35 cellular contexts compared by ENCODE assay signal in genomic region chr7:143394777-143395176, GRCh38. TPM values are rescaled to one million over a fixed set of nuclear protein-coding genes. Genes with fewer than 3 reads are reported as not detected.
DNase-seq lines count a peak whose midpoint lies in the region; ATAC-seq, FAIRE-seq and TF ChIP-seq lines count a peak whose summit lies in the region.
"Had no signal": no experiment of that assay in that cellular context is flagged by ENCODE, and none has a peak within 500 bp of the region (broad histone marks: within the 10 kb centered on the region; RNA-seq: fewer than 3 reads in every experiment).

No MANE protein-coding gene starts in this region.

- DNase-seq in SK-N-SH (no peak), HepG2 (ENCODE audit: low spot score) (no peak), right lobe of liver (no peak), islet precursor cell (peak; percentile 54), upper lobe of right lung (no peak), GM03348 (ENCODE audit: low spot score) (no peak), NCI-H1105 treated with DMSO at 0.1 percent for 48 hours (lab: John Stamatoyannopoulos, UW) (no peak)
- DNase-seq: activated CD4-positive, alpha-beta T cell treated with anti-CD3 and anti-CD28 coated beads for 4 hours; activated CD8-positive, alpha-beta memory T cell treated with anti-CD3 and anti-CD28 coated beads for 24 hours; activated gamma-delta T cell; activated T-cell treated with anti-CD3 and anti-CD28 coated beads for 4 hours; aorta; CD4-positive, CD25-positive, alpha-beta regulatory T cell; effector CD8-positive, alpha-beta T cell; NCI-H1048; NCI-H1694 treated with DMSO at 0.1 percent for 48 hours; NCI-H446 treated with DMSO at 0.1 percent for 48 hours; NCI-H774; SHP77 treated with DMSO at 0.1 percent for 48 hours; stimulated activated naive B cell treated with anti-CD40 and anti-IgM and Interleukin-4, amounts not matched to agents 10 μg/mL and 1 μg/mL and 100 μg/mL, for 72 hours; T-helper 9 cell had no signal

- TF ChIP-seq POLR2A in HepG2 (IDR thresholded peaks at IDR 0.05; ENCODE audit: insufficient read depth in 1 of 2, low read depth in 2 of 2, low read length in 2 of 2) = no peak
- TF ChIP-seq POLR2A in right lobe of liver (IDR thresholded peaks at IDR 0.05) = no peak

- H3K9ac ChIP-seq in SK-N-SH (no peak overlapping the region), HepG2 (ENCODE audit: insufficient read depth, low read depth, low read length) (no peak overlapping the region)

- H3K79me2 ChIP-seq in SK-N-SH (ENCODE audit: insufficient read depth) = no peaks in the 10 kb centered on the region; the same call in 1 of the 2 replicates
- H3K79me2 ChIP-seq in HepG2 (ENCODE audit: insufficient read depth, low read length) = no peaks in the 10 kb centered on the region

- POLR2A ChIA-PET in SK-N-SH (lab: Yijun Ruan, JAX) (interaction anchor here (1.2 kb wide), 1 partner anchor 11 kb away, joined by 3 read pairs; no protein-coding TSS in a partner anchor), HepG2 (lab: Yijun Ruan, JAX) (interaction anchor here (2.5 to 3.3 kb wide), 2 partner anchors 13 to 14 kb away, joined by 15 to 24 read pairs; partner anchors contain the start of gene EPHA1)

- no peaks in the 10 kb centered on the region for H3K9me3 ChIP-seq in SK-N-SH
- H3K9me3 ChIP-seq in HepG2 (ENCODE audit: low read length) = no peaks in the 10 kb centered on the region
- H3K9me3 ChIP-seq in right lobe of liver = no peaks in the 10 kb centered on the region
- no peaks in the 10 kb centered on the region for H3K9me3 ChIP-seq in upper lobe of right lung
- H3K9me3 ChIP-seq: Peyer's patch, suprapubic skin had no signal

- H3K4me2 ChIP-seq in SK-N-SH = no peak overlapping the region
- H3K4me2 ChIP-seq in HepG2 (ENCODE audit: low read depth, low read length) = peak overlapping the region; percentile 78; the same call in 1 of the 2 replicates

- TF ChIP-seq CTCF in SK-N-SH (IDR thresholded peaks at IDR 0.05) (no peak), HepG2 (CRISPR knock-in tag; IDR thresholded peaks at IDR 0.05) (no peak), right lobe of liver (IDR thresholded peaks at IDR 0.05) (no peak), upper lobe of right lung (IDR thresholded peaks at IDR 0.05) (no peak)

- H3K4me1 ChIP-seq in SK-N-SH (ENCODE audit: control insufficient read depth in 1 of 2, insufficient read depth in 2 of 2, low read depth in 1 of 2, low read length in 1 of 2) = peaks cover 10 to 21% of the 10 kb centered on the region in 2 experiments; a peak in 3 of 4 replicates
- peaks cover 61% of the 10 kb centered on the region for H3K4me1 ChIP-seq in HepG2 (ENCODE audit: insufficient read depth, low read length)
- H3K4me1 ChIP-seq in right lobe of liver = peaks cover 0 to 66% (median 36%) of the 10 kb centered on the region in 4 donors
- H3K4me1 ChIP-seq in upper lobe of right lung = peaks cover 49% of the 10 kb centered on the region

- TSS peak; percentile 36 for BruUV-seq in HepG2 (replicated peaks; lab: Mats Ljungman, UMichigan)

- H3K9me2 ChIP-seq in SK-N-SH = no peaks in the 10 kb centered on the region

- intact Hi-C loops in HepG2 (cut with micrococcal nuclease; ENCODE audit: unreplicated experiment) (loop anchor here (1.0 kb wide), 1 partner anchor 13 kb away; the partner anchor contains the start of gene ZYX), right lobe of liver (cut with DNase I) (no loop called here), upper lobe of right lung (cut with DNase I) (no loop called here)

- CTCF ChIA-PET in SK-N-SH (lab: Yijun Ruan, JAX) = interaction anchor here (0.8 to 8.3 kb wide), 5 partner anchors 8 to 154 kb away, joined by 3 to 43 read pairs (median 10); partner anchors contain the start of gene ZYX
- CTCF ChIA-PET in HepG2 (lab: Yijun Ruan, JAX; ENCODE audit: low intra/inter-chr PET ratio, low total read pairs) = no interaction called here

- 78% methylated on average over 6 of the region's 6 CpGs for WGBS in SK-N-SH (ENCODE audit: low lambda C conversion rate)
- 86% methylated on average over 4 of the region's 6 CpGs for WGBS in HepG2 (ENCODE audit: low lambda C conversion rate)
- WGBS in right lobe of liver (ENCODE audit: insufficient coverage, low coverage, low lambda C conversion rate, missing lambda C conversion rate) = 27% methylated on average over 1 of the region's 6 CpGs

- no peak for FAIRE-seq in HepG2 (lab: Jason Lieb, UNC)
- FAIRE-seq: colon, GM19239, H1, keratinocyte had no signal

- H4K20me1 ChIP-seq in SK-N-SH (ENCODE audit: insufficient read depth) (peaks cover 33% of the 10 kb centered on the region), HepG2 (ENCODE audit: insufficient read depth, low read length) (no peaks in the 10 kb centered on the region)

- in situ Hi-C loops in HepG2 (cut with HindIII; ENCODE audit: extremely low pct_ligation_motif_present, low pct_unique_long_range_greater_than_20kb) = loop anchor here (25.0 kb wide), 1 partner anchor 518 kb away; the partner anchor contains the start of gene TCAF1

- no peak overlapping the region for H2AFZ ChIP-seq in SK-N-SH (ENCODE audit: low read depth)
- H2AFZ ChIP-seq in HepG2 (ENCODE audit: low read length) = no peak overlapping the region

- H3K27me3 ChIP-seq in SK-N-SH (ENCODE audit: insufficient read depth) (no peaks in the 10 kb centered on the region), HepG2 (ENCODE audit: control insufficient read depth in 1 of 2, insufficient read depth in 2 of 2, low read length in 2 of 2) (no peaks in the 10 kb centered on the region), right lobe of liver (no peaks in the 10 kb centered on the region), upper lobe of right lung (no peaks in the 10 kb centered on the region)
- H3K27me3 ChIP-seq: Peyer's patch, suprapubic skin had no signal

- no peak overlapping the region for H3K4me3 ChIP-seq in SK-N-SH (ENCODE audit: low read depth in 2 of 2, low read length in 1 of 2)
- H3K4me3 ChIP-seq in HepG2 (replicated peaks in 1 of 3; ENCODE audit: insufficient read depth in 1 of 3, low read depth in 2 of 3, low read length in 3 of 3) = 0 out of 6 replicates have a peak overlapping the region, but pooled peaks of 1 of the 3 experiments have one; percentile 47
- H3K4me3 ChIP-seq in right lobe of liver = no peak overlapping the region
- H3K4me3 ChIP-seq in upper lobe of right lung = peak overlapping the region; percentile 3
- H3K4me3 ChIP-seq: K562, Peyer's patch, suprapubic skin had no signal

- TF ChIP-seq EP300 in SK-N-SH (IDR thresholded peaks at IDR 0.05; ENCODE audit: borderline replicate concordance in 1 of 2, low read depth in 1 of 2, low read length in 1 of 2) = no peak
- no peak for TF ChIP-seq EP300 in HepG2 (IDR thresholded peaks at IDR 0.05; ENCODE audit: low read depth in 2 of 2, low read length in 2 of 2)
- TF ChIP-seq EP300 in HepG2 (CRISPR knock-in tag; IDR thresholded peaks at IDR 0.05; ENCODE audit: borderline replicate concordance) = no peak

- TF ChIP-seq RAD21 in SK-N-SH (IDR thresholded peaks at IDR 0.05; ENCODE audit: low read length) (no peak), HepG2 (CRISPR knock-in tag; IDR thresholded peaks at IDR 0.05) (no peak)

- ATAC-seq in SK-N-SH treated with all-trans-retinoic acid at 6 μM for 48 hours = peak; percentile 3
- ATAC-seq in HepG2 = no peak
- ATAC-seq in right lobe of liver = no peak
- no peak for ATAC-seq in upper lobe of right lung

- peaks cover 49% of the 10 kb centered on the region for H3F3A ChIP-seq in SK-N-SH (replicated peaks; ENCODE audit: insufficient read depth)

- peaks cover 23 to 24% of the 10 kb centered on the region in 2 experiments for H3K36me3 ChIP-seq in SK-N-SH (replicated peaks in 1 of 2; ENCODE audit: control insufficient read depth in 1 of 2, insufficient read depth in 2 of 2, low read length in 1 of 2)
- H3K36me3 ChIP-seq in HepG2 (replicated peaks in 1 of 2; ENCODE audit: control insufficient read depth in 1 of 2, insufficient read depth in 2 of 2, low read length in 2 of 2) = peaks cover 3 to 6% of the 10 kb centered on the region in 2 experiments; a peak in 4 of 5 replicates
- peaks cover 0 to 17% (median 5%) of the 10 kb centered on the region in 4 donors for H3K36me3 ChIP-seq in right lobe of liver
- peaks cover 23% of the 10 kb centered on the region for H3K36me3 ChIP-seq in upper lobe of right lung

- no peak overlapping the region for H3K27ac ChIP-seq in SK-N-SH (ENCODE audit: low read depth in 2 of 2, low read length in 1 of 2)
- peak overlapping the region; percentile 66 for H3K27ac ChIP-seq in HepG2 (ENCODE audit: extremely low read length, insufficient read depth, low read length)
- H3K27ac ChIP-seq in right lobe of liver = no peak overlapping the region
- H3K27ac ChIP-seq in upper lobe of right lung = peak overlapping the region; percentile 65
- H3K27ac ChIP-seq: 22Rv1, epithelial cell of prostate, suprapubic skin, VCaP had no signal

RNA-seq across cellular contexts. Expression of gene ZYX, which starts 13.6 kb away (rescaled TPM):
- polyA plus RNA-seq in SK-N-SH (2012; rRNA removed) (124 and 271 TPM in 2 replicates), HepG2 (2011; rRNA removed) (9.9 and 10.5 TPM in 2 replicates)
- 159 and 266 TPM in 2 replicates for polyA plus RNA-seq in SK-N-SH (2012; cell fraction: cytosol; rRNA removed)
- 593 and 733 TPM in 2 replicates for polyA plus RNA-seq in SK-N-SH (2012; cell fraction: nucleus; rRNA removed)
- total RNA-seq in HepG2 (2016; rRNA removed; fragmentation: Illumina TruSeq; extraction: Trizol) (13.1 and 13.7 TPM in 2 replicates), right lobe of liver (100 to 1,000 TPM in 1 of 6 experiments, 10 to 100 TPM in 5; 29.7 to 129 (median 43.6) TPM), upper lobe of right lung (263 TPM)
- total RNA-seq in HepG2 (2016; cell fraction: cytosol; rRNA removed; fragmentation: Illumina TruSeq; extraction: Trizol; ENCODE audit: low read depth) = 4.5 and 5.0 TPM in 2 replicates
- 13.1 and 14.8 TPM in 2 replicates for total RNA-seq in HepG2 (2016; cell fraction: insoluble cytoplasmic fraction; rRNA removed; fragmentation: Illumina TruSeq; extraction: Trizol)
- 14.4 and 16.8 TPM in 2 replicates for total RNA-seq in HepG2 (2016; cell fraction: membrane; rRNA removed; fragmentation: Illumina TruSeq; extraction: Trizol)
- 17.7 and 17.8 TPM in 2 replicates for total RNA-seq in HepG2 (2016; cell fraction: nucleus; rRNA removed; fragmentation: Illumina TruSeq; extraction: Trizol)
- polyA plus RNA-seq in HepG2 (2011; cell fraction: cytosol; rRNA removed) = 5.3 and 6.8 TPM in 2 replicates
- polyA plus RNA-seq in HepG2 (2011; cell fraction: nucleus; rRNA removed) = 39.4 and 48.1 TPM in 2 replicates
- polyA plus RNA-seq in HepG2 (2012) = 28.9 and 45.1 TPM in 2 replicates
- 21.1 and 21.6 TPM in 2 replicates for polyA plus RNA-seq in HepG2 (2016; cell fraction: cytosol; fragmentation: Illumina TruSeq; extraction: Trizol; ENCODE audit: low read depth)
- polyA plus RNA-seq in HepG2 (2016; cell fraction: insoluble cytoplasmic fraction; fragmentation: Illumina TruSeq; extraction: Trizol; ENCODE audit: low read depth) = 42.5 and 68.7 TPM in 2 replicates
- 38.4 and 41.1 TPM in 2 replicates for polyA plus RNA-seq in HepG2 (2016; cell fraction: membrane; fragmentation: Illumina TruSeq; extraction: Trizol; ENCODE audit: low read depth)
- polyA plus RNA-seq in HepG2 (2016; cell fraction: nucleus; fragmentation: Illumina TruSeq; extraction: Trizol; ENCODE audit: insufficient read depth, low read depth) = 65.4 and 70.0 TPM in 2 replicates
- 21.6 and 35.6 TPM in 2 replicates for polyA minus RNA-seq in HepG2 (2011; rRNA and poly(A)+ RNA removed; ENCODE audit: low replicate concordance)
- 17.9 and 21.7 TPM in 2 replicates for polyA minus RNA-seq in HepG2 (2011; cell fraction: cytosol; rRNA and poly(A)+ RNA removed)
- 22.5 and 32.2 TPM in 2 replicates for polyA minus RNA-seq in HepG2 (2011; cell fraction: nucleus; rRNA and poly(A)+ RNA removed)

RNA-seq across cellular contexts. Expression of gene EPHA1, which starts 13.9 kb away (rescaled TPM):
- polyA plus RNA-seq in SK-N-SH (2012; rRNA removed) = 0.26 and 0.49 TPM in 2 replicates
- 0.19 and 0.28 TPM in 2 replicates for polyA plus RNA-seq in SK-N-SH (2012; cell fraction: cytosol; rRNA removed)
- 0.64 and 1.0 TPM in 2 replicates for polyA plus RNA-seq in SK-N-SH (2012; cell fraction: nucleus; rRNA removed)
- total RNA-seq in HepG2 (2016; rRNA removed; fragmentation: Illumina TruSeq; extraction: Trizol) = 7.7 and 17.1 TPM in 2 replicates
- total RNA-seq in HepG2 (2016; cell fraction: cytosol; rRNA removed; fragmentation: Illumina TruSeq; extraction: Trizol; ENCODE audit: low read depth) = 2.7 and 3.2 TPM in 2 replicates
- 7.0 and 14.9 TPM in 2 replicates for total RNA-seq in HepG2 (2016; cell fraction: insoluble cytoplasmic fraction; rRNA removed; fragmentation: Illumina TruSeq; extraction: Trizol)
- 5.7 and 6.3 TPM in 2 replicates for total RNA-seq in HepG2 (2016; cell fraction: membrane; rRNA removed; fragmentation: Illumina TruSeq; extraction: Trizol)
- 14.0 and 17.5 TPM in 2 replicates for total RNA-seq in HepG2 (2016; cell fraction: nucleus; rRNA removed; fragmentation: Illumina TruSeq; extraction: Trizol)
- 4.6 and 8.1 TPM in 2 replicates for polyA plus RNA-seq in HepG2 (2011; rRNA removed)
- 4.3 and 5.5 TPM in 2 replicates for polyA plus RNA-seq in HepG2 (2011; cell fraction: cytosol; rRNA removed)
- 9.8 and 14.1 TPM in 2 replicates for polyA plus RNA-seq in HepG2 (2011; cell fraction: nucleus; rRNA removed)
- polyA plus RNA-seq in HepG2 (2012) = 4.8 and 5.8 TPM in 2 replicates
- polyA plus RNA-seq in HepG2 (2016; cell fraction: cytosol; fragmentation: Illumina TruSeq; extraction: Trizol; ENCODE audit: low read depth) = 1.9 and 2.5 TPM in 2 replicates
- polyA plus RNA-seq in HepG2 (2016; cell fraction: insoluble cytoplasmic fraction; fragmentation: Illumina TruSeq; extraction: Trizol; ENCODE audit: low read depth) = 4.8 and 8.3 TPM in 2 replicates
- polyA plus RNA-seq in HepG2 (2016; cell fraction: membrane; fragmentation: Illumina TruSeq; extraction: Trizol; ENCODE audit: low read depth) = 2.9 and 3.6 TPM in 2 replicates
- polyA plus RNA-seq in HepG2 (2016; cell fraction: nucleus; fragmentation: Illumina TruSeq; extraction: Trizol; ENCODE audit: insufficient read depth, low read depth) = 17.9 and 25.7 TPM in 2 replicates
- polyA minus RNA-seq in HepG2 (2011; rRNA and poly(A)+ RNA removed; ENCODE audit: low replicate concordance) = 0.07 and 13.9 TPM in 2 replicates
- polyA minus RNA-seq in HepG2 (2011; cell fraction: cytosol; rRNA and poly(A)+ RNA removed) = 4.2 and 4.4 TPM in 2 replicates
- polyA minus RNA-seq in HepG2 (2011; cell fraction: nucleus; rRNA and poly(A)+ RNA removed) = 8.0 and 8.8 TPM in 2 replicates
- total RNA-seq in right lobe of liver = 10 to 100 TPM; 12.6 to 41.3 (median 16.5) TPM
- 13.9 TPM for total RNA-seq in upper lobe of right lung
- total RNA-seq: glomerular endothelial cell had no signal

RNA-seq across cellular contexts. Expression of gene FAM131B, which starts 32.3 kb away (rescaled TPM):
- polyA plus RNA-seq in SK-N-SH (2012; rRNA removed) (43.6 and 50.1 TPM in 2 replicates), HepG2 (2011; rRNA removed) (not detected in 2 replicates)
- polyA plus RNA-seq in SK-N-SH (2012; cell fraction: cytosol; rRNA removed) = 22.3 and 35.7 TPM in 2 replicates
- 47.8 and 56.9 TPM in 2 replicates for polyA plus RNA-seq in SK-N-SH (2012; cell fraction: nucleus; rRNA removed)
- total RNA-seq in HepG2 (2016; rRNA removed; fragmentation: Illumina TruSeq; extraction: Trizol) (0.07 TPM in 1 of 2 replicates, not detected in the other), right lobe of liver (under 1 TPM; 0.05 to 0.51 (median 0.14) TPM), upper lobe of right lung (0.90 TPM)
- total RNA-seq in HepG2 (2016; cell fraction: cytosol; rRNA removed; fragmentation: Illumina TruSeq; extraction: Trizol; ENCODE audit: low read depth) = not detected in 2 replicates
- 0.15 TPM in 1 of 2 replicates, not detected in the other for total RNA-seq in HepG2 (2016; cell fraction: insoluble cytoplasmic fraction; rRNA removed; fragmentation: Illumina TruSeq; extraction: Trizol)
- total RNA-seq in HepG2 (2016; cell fraction: membrane; rRNA removed; fragmentation: Illumina TruSeq; extraction: Trizol) = not detected in 2 replicates
- total RNA-seq in HepG2 (2016; cell fraction: nucleus; rRNA removed; fragmentation: Illumina TruSeq; extraction: Trizol) = not detected in 2 replicates
- not detected in 2 replicates for polyA plus RNA-seq in HepG2 (2011; cell fraction: cytosol; rRNA removed)
- not detected in 2 replicates for polyA plus RNA-seq in HepG2 (2011; cell fraction: nucleus; rRNA removed)
- polyA plus RNA-seq in HepG2 (2012) = not detected in 2 replicates
- not detected in 2 replicates for polyA plus RNA-seq in HepG2 (2016; cell fraction: cytosol; fragmentation: Illumina TruSeq; extraction: Trizol; ENCODE audit: low read depth)
- polyA plus RNA-seq in HepG2 (2016; cell fraction: insoluble cytoplasmic fraction; fragmentation: Illumina TruSeq; extraction: Trizol; ENCODE audit: low read depth) = not detected in 2 replicates
- not detected in 2 replicates for polyA plus RNA-seq in HepG2 (2016; cell fraction: membrane; fragmentation: Illumina TruSeq; extraction: Trizol; ENCODE audit: low read depth)
- polyA plus RNA-seq in HepG2 (2016; cell fraction: nucleus; fragmentation: Illumina TruSeq; extraction: Trizol; ENCODE audit: insufficient read depth, low read depth) = not detected in 2 replicates
- polyA minus RNA-seq in HepG2 (2011; rRNA and poly(A)+ RNA removed; ENCODE audit: low replicate concordance) = 0.54 TPM in 1 of 2 replicates, not detected in the other
- not detected in 2 replicates for polyA minus RNA-seq in HepG2 (2011; cell fraction: cytosol; rRNA and poly(A)+ RNA removed)
- polyA minus RNA-seq in HepG2 (2011; cell fraction: nucleus; rRNA and poly(A)+ RNA removed) = not detected in 2 replicates

RNA-seq across cellular contexts. Expression of gene TAS2R60, which starts 48.5 kb away (rescaled TPM):
- 0.10 TPM in 1 of 2 replicates, not detected in the other for polyA plus RNA-seq in SK-N-SH (2012; rRNA removed)
- 0.05 and 0.10 TPM in 2 replicates for polyA plus RNA-seq in SK-N-SH (2012; cell fraction: cytosol; rRNA removed)
- 0.18 and 0.27 TPM in 2 replicates for polyA plus RNA-seq in SK-N-SH (2012; cell fraction: nucleus; rRNA removed)
- not detected in 2 replicates for total RNA-seq in HepG2 (2016; rRNA removed; fragmentation: Illumina TruSeq; extraction: Trizol)
- not detected in 2 replicates for total RNA-seq in HepG2 (2016; cell fraction: cytosol; rRNA removed; fragmentation: Illumina TruSeq; extraction: Trizol; ENCODE audit: low read depth)
- total RNA-seq in HepG2 (2016; cell fraction: insoluble cytoplasmic fraction; rRNA removed; fragmentation: Illumina TruSeq; extraction: Trizol) = not detected in 2 replicates
- not detected in 2 replicates for total RNA-seq in HepG2 (2016; cell fraction: membrane; rRNA removed; fragmentation: Illumina TruSeq; extraction: Trizol)
- total RNA-seq in HepG2 (2016; cell fraction: nucleus; rRNA removed; fragmentation: Illumina TruSeq; extraction: Trizol) = not detected in 2 replicates
- polyA plus RNA-seq in HepG2 (2011; rRNA removed) = not detected in 2 replicates
- not detected in 2 replicates for polyA plus RNA-seq in HepG2 (2011; cell fraction: cytosol; rRNA removed)
- polyA plus RNA-seq in HepG2 (2011; cell fraction: nucleus; rRNA removed) = not detected in 2 replicates
- not detected in 2 replicates for polyA plus RNA-seq in HepG2 (2012)
- polyA plus RNA-seq in HepG2 (2016; cell fraction: cytosol; fragmentation: Illumina TruSeq; extraction: Trizol; ENCODE audit: low read depth) = not detected in 2 replicates
- polyA plus RNA-seq in HepG2 (2016; cell fraction: insoluble cytoplasmic fraction; fragmentation: Illumina TruSeq; extraction: Trizol; ENCODE audit: low read depth) = not detected in 2 replicates
- not detected in 2 replicates for polyA plus RNA-seq in HepG2 (2016; cell fraction: membrane; fragmentation: Illumina TruSeq; extraction: Trizol; ENCODE audit: low read depth)
- polyA plus RNA-seq in HepG2 (2016; cell fraction: nucleus; fragmentation: Illumina TruSeq; extraction: Trizol; ENCODE audit: insufficient read depth, low read depth) = not detected in 2 replicates
- not detected in 2 replicates for polyA minus RNA-seq in HepG2 (2011; rRNA and poly(A)+ RNA removed; ENCODE audit: low replicate concordance)
- not detected in 2 replicates for polyA minus RNA-seq in HepG2 (2011; cell fraction: cytosol; rRNA and poly(A)+ RNA removed)
- polyA minus RNA-seq in HepG2 (2011; cell fraction: nucleus; rRNA and poly(A)+ RNA removed) = not detected in 2 replicates
- under 1 TPM in 1 of 6 experiments, not detected in 5; 0.35 TPM for total RNA-seq in right lobe of liver
- not detected for total RNA-seq in upper lobe of right lung
- total RNA-seq: glomerular endothelial cell, HT1080, K562, lower leg skin, suprapubic skin had no signal
- polyA plus RNA-seq: aorta had no signal

Comparison
In these comparisons a context has a peak if more than half of its experiments do, and no peak if none do; other contexts are left out.
1. H3K27ac ChIP-seq: peak in HepG2 (single experiment) and upper lobe of right lung (single experiment); none in SK-N-SH (0 of 2) and right lobe of liver (0 of 3).